Comparison of ENCODE assay signal across 8 cellular contexts in genomic region chr1:39394598-39394997, GRCh38.
DNase-seq lines count a peak whose midpoint lies in the region; ATAC-seq and TF ChIP-seq lines count a peak whose summit lies in the region.

No MANE protein-coding gene starts in this region.

- peaks cover 96% of the 10 kb centered on the region for H3K4me1 Mint-ChIP-seq in brain

- peak overlapping the region; percentile 60 for H3K27ac ChIP-seq in ACC112 (ENCODE audit: low read depth, low read length)
- peak overlapping the region; percentile 8; the same call in 1 of the 2 replicates for H3K27ac ChIP-seq in HUES64 (ENCODE audit: low read depth, low read length)
- peak overlapping the region; percentile 75 for H3K27ac ChIP-seq in mesodermal cell (ENCODE audit: low read depth, low read length, severe bottlenecking)
- no peak overlapping the region for H3K27ac ChIP-seq in SJCRH30

- no peak overlapping the region for H3K4me3 ChIP-seq in ACC112 (ENCODE audit: low read depth, low read length)
- H3K4me3 ChIP-seq in HUES64 (ENCODE audit: low read length): no peak overlapping the region
- no peak overlapping the region for H3K4me3 ChIP-seq in mesodermal cell (ENCODE audit: extremely low read depth, insufficient read depth, low read length, poor library complexity, severe bottlenecking)
- no peak overlapping the region for H3K4me3 ChIP-seq in SJCRH30

- DNase-seq in retina (no peak), SJCRH30 (no peak)

- H3K9me3 ChIP-seq in HUES64 (ENCODE audit: insufficient read depth, low read depth, low read length) (no peaks in the 10 kb centered on the region), mesodermal cell (ENCODE audit: control insufficient read depth, low read length) (no peaks in the 10 kb centered on the region), SJCRH30 (replicated peaks) (no peaks in the 10 kb centered on the region)

- H2AFZ ChIP-seq in ACC112 (ENCODE audit: low read length, unreplicated experiment): no peak overlapping the region

- H3K4me3 Mint-ChIP-seq in brain: no peak overlapping the region

- no peak overlapping the region for H3K9ac ChIP-seq in HUES64 (ENCODE audit: low read depth, low read length)

- H3K4me1 ChIP-seq in ACC112 (ENCODE audit: control insufficient read depth, insufficient read depth, low read length, unreplicated experiment) (peaks cover 77% of the 10 kb centered on the region), HUES64 (ENCODE audit: insufficient read depth, low read length) (peaks cover 56% of the 10 kb centered on the region), mesodermal cell (ENCODE audit: control insufficient read depth, insufficient read depth, low read length, poor library complexity, severe bottlenecking) (peaks cover 94% of the 10 kb centered on the region), SJCRH30 (peaks cover 47% of the 10 kb centered on the region)

- H3K27me3 ChIP-seq in ACC112 (ENCODE audit: insufficient read depth, low read length) (no peaks in the 10 kb centered on the region), HUES64 (ENCODE audit: insufficient read depth, low read length) (no peaks in the 10 kb centered on the region), SJCRH30 (no peaks in the 10 kb centered on the region)

- ATAC-seq in HG02642 (IDR thresholded peaks at IDR 0.05; ENCODE audit: poor library complexity, unreplicated experiment) (no peak), HG03571 (IDR thresholded peaks at IDR 0.05; ENCODE audit: unreplicated experiment) (no peak)

- H3K79me2 ChIP-seq in ACC112 (ENCODE audit: control insufficient read depth, insufficient read depth, low read length, unreplicated experiment): peaks cover 57% of the 10 kb centered on the region

- H3K27me3 Mint-ChIP-seq in brain: no peaks in the 10 kb centered on the region

- 58% methylated on average over 3 of the region's 3 CpGs for WGBS in HUES64
- WGBS in mesodermal cell (ENCODE audit: insufficient coverage in 2 of 2), 2 experiments: 87 to 90% methylated on average over 2 of the region's 3 CpGs

- peak overlapping the region in 4 of 5 experiments; percentile 32 to 98 (median 68) for H3K27ac Mint-ChIP-seq in brain

- H3K36me3 ChIP-seq in ACC112 (ENCODE audit: insufficient read depth, low read length): peaks cover 6% of the 10 kb centered on the region; the same call in 1 of the 2 replicates
- peaks cover 20% of the 10 kb centered on the region for H3K36me3 ChIP-seq in HUES64 (ENCODE audit: insufficient read depth, low read length)
- peaks cover 29% of the 10 kb centered on the region for H3K36me3 ChIP-seq in mesodermal cell (ENCODE audit: control insufficient read depth, insufficient read depth, low read length)
- H3K36me3 ChIP-seq in SJCRH30: peaks cover 12% of the 10 kb centered on the region

- peaks cover 19% of the 10 kb centered on the region for H3K36me3 Mint-ChIP-seq in brain

- TF ChIP-seq CTCF in brain (conservative IDR thresholded peaks at IDR 0.05): no peak

- H3K9me3 Mint-ChIP-seq in brain: no peaks in the 10 kb centered on the region
